ENCODE assay signal across 18 cellular contexts in the genomic region with DNA sequence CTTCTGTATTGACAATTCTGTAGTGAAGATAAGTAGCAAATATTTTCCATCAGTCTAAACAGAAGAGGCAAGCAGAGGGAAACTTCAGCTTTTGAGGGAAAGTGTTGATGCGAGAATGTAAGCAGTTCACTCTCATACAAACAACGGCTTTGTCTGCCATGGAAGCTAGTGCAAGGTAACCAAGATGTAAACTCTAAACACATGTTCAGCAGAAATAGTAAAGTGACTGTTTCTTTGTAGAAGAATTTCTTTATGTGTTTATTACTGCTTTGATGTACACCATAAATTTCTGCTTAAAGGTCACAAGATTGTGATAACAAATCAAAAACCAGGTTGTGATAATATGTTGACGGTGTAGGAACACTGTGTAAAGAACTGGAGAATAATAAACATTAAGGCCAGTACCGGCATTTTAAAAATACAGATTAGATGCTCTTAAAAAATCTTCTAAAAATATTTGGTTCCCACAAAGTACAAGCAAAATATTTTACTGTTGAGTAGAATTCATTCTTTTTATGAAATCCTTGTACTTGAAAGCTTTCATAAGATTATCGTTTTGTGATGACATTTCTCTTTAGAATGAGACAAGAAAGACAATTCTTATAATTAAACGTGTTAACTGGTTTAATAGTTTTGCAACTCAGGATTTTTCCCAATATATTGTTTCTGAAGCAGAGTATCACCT. TPM values are rescaled to one million over a fixed set of nuclear protein-coding genes. Genes with fewer than 3 reads are reported as not detected.
DNase-seq lines count a peak whose midpoint lies in the region; ATAC-seq and TF ChIP-seq lines count a peak whose summit lies in the region.
"Had no signal": no experiment of that assay in that cellular context is flagged by ENCODE, and none has a peak within 500 bp of the region (broad histone marks: within the 10 kb centered on the region; RNA-seq: fewer than 3 reads in every experiment).

No MANE protein-coding gene starts in this region.

- H3K4me3 ChIP-seq in left ventricle myocardium inferior (no peak overlapping the region), right cardiac atrium (ENCODE audit: low read length) (no peak overlapping the region), endodermal cell (ENCODE audit: low read length) (no peak overlapping the region)
- H3K4me3 ChIP-seq: cardiac muscle cell, ovary had no signal

- WGBS in right cardiac atrium, result 56% methylated on average over 6 of the region's 6 CpGs
- WGBS in endodermal cell (ENCODE audit: insufficient coverage in 1 of 2, insufficient read length in 1 of 2), 2 experiments, result 92 to 100% methylated on average over 1 to 6 of the region's 6 CpGs

- H3K9me3 ChIP-seq in left ventricle myocardium inferior (replicated peaks), result no peaks in the 10 kb centered on the region
- H3K9me3 ChIP-seq in right cardiac atrium (ENCODE audit: control insufficient read depth, low read length), result no peaks in the 10 kb centered on the region
- no peaks in the 10 kb centered on the region for H3K9me3 ChIP-seq in endodermal cell (ENCODE audit: control insufficient read depth, low read length)
- no peaks in the 10 kb centered on the region for H3K9me3 ChIP-seq in CD4-positive, alpha-beta T cell (ENCODE audit: control insufficient read depth, low read length)
- H3K9me3 ChIP-seq: ovary had no signal

- no peak for ATAC-seq in right cardiac atrium
- no peak for ATAC-seq in CD4-positive, alpha-beta T cell (ENCODE audit: poor library complexity)
- ATAC-seq in GM19351 (IDR thresholded peaks at IDR 0.05; ENCODE audit: unreplicated experiment), result no peak

- H3K4me1 ChIP-seq in left ventricle myocardium inferior, result peaks cover 37% of the 10 kb centered on the region
- peaks cover 3% of the 10 kb centered on the region for H3K4me1 ChIP-seq in right cardiac atrium (ENCODE audit: control insufficient read depth, insufficient read depth, low read length)
- no peaks in the 10 kb centered on the region for H3K4me1 ChIP-seq in endodermal cell (ENCODE audit: control insufficient read depth, insufficient read depth, low read length)

- H3K27me3 ChIP-seq in left ventricle myocardium inferior (ENCODE audit: low read depth) (no peaks in the 10 kb centered on the region), right cardiac atrium (ENCODE audit: control insufficient read depth, insufficient read depth) (no peaks in the 10 kb centered on the region), endodermal cell (ENCODE audit: control insufficient read depth, insufficient read depth, low read length, poor library complexity, severe bottlenecking) (no peaks in the 10 kb centered on the region)
- H3K27me3 ChIP-seq in CD4-positive, alpha-beta T cell (ENCODE audit: control insufficient read depth, insufficient read depth, low read length), result no peaks in the 10 kb centered on the region
- H3K27me3 ChIP-seq: cardiac muscle cell, ovary had no signal

- no peak overlapping the region for H3K9ac ChIP-seq in endodermal cell (ENCODE audit: extremely low read depth, low read length, poor library complexity, severe bottlenecking)

- no peak for DNase-seq in left ventricle myocardium inferior
- DNase-seq in right cardiac atrium, result no peak
- DNase-seq in endodermal cell, result no peak
- DNase-seq in neural crest cell (ENCODE audit: low read depth, low spot score), result no peak
- DNase-seq in activated naive CD4-positive, alpha-beta T cell treated with anti-CD3 and anti-CD28 coated beads for 36 hours, result no peak
- DNase-seq in NCI-H2081 (lab: John Stamatoyannopoulos, UW), result no peak
- no peak for DNase-seq in CD4-positive, alpha-beta T cell
- DNase-seq: 8988T; activated CD4-positive, alpha-beta T cell treated with anti-CD3 and anti-CD28 coated beads for 4 hours; DMS79; left cardiac atrium; NCI-H1092; NCI-H524 treated with DMSO at 0.1 percent for 48 hours; ovary; stimulated activated CD4-positive, alpha-beta T cell treated with anti-CD3 and anti-CD28 coated beads, Interleukin-4, amount 100 ng/mL, for 1 hour had no signal

- peak overlapping the region; percentile 21 for H3K27ac ChIP-seq in left ventricle myocardium inferior (replicated peaks)
- no peak overlapping the region for H3K27ac ChIP-seq in right cardiac atrium (ENCODE audit: low read length)
- peak overlapping the region; percentile 64 for H3K27ac ChIP-seq in endodermal cell (ENCODE audit: low read depth, low read length)
- no peak overlapping the region for H3K27ac ChIP-seq in CD4-positive, alpha-beta T cell (ENCODE audit: low read depth, low read length)
- H3K27ac ChIP-seq: cardiac muscle cell had no signal

- POLR2A ChIA-PET in CD4-positive, alpha-beta T cell (lab: Charles Lee), result no interaction called here

- no peak for TF ChIP-seq CTCF in left ventricle myocardium inferior (IDR thresholded peaks at IDR 0.05; ENCODE audit: borderline replicate concordance)
- no peak for TF ChIP-seq CTCF in endodermal cell (conservative IDR thresholded peaks at IDR 0.05)
- TF ChIP-seq CTCF in neural crest cell (conservative IDR thresholded peaks at IDR 0.05), result no peak
- TF ChIP-seq CTCF in CD4-positive, alpha-beta T cell (IDR thresholded peaks at IDR 0.05), result no peak

- H3K27me3 Mint-ChIP-seq in endodermal cell (ENCODE audit: insufficient read depth) (peaks cover 7% of the 10 kb centered on the region), neural crest cell (ENCODE audit: low read depth) (no peaks in the 10 kb centered on the region)
- H3K27me3 Mint-ChIP-seq in activated naive CD4-positive, alpha-beta T cell treated with anti-CD3 and anti-CD28 coated beads for 36 hours (ENCODE audit: low read depth), result no peaks in the 10 kb centered on the region
- H3K27me3 Mint-ChIP-seq in CD4-positive, alpha-beta T cell, result no peaks in the 10 kb centered on the region
- H3K27me3 Mint-ChIP-seq: stimulated activated naive CD8-positive, alpha-beta T cell treated with anti-CD3 and anti-CD28 coated beads, Interleukin-15, Interleukin-2, amounts not matched to agents 100 ng/mL and 50 ng/mL, for 24 hours had no signal

- H3K36me3 Mint-ChIP-seq in endodermal cell (ENCODE audit: low read depth) (no peaks in the 10 kb centered on the region), neural crest cell (ENCODE audit: low read depth) (no peaks in the 10 kb centered on the region)
- H3K36me3 Mint-ChIP-seq in activated naive CD4-positive, alpha-beta T cell treated with anti-CD3 and anti-CD28 coated beads for 36 hours (ENCODE audit: low read depth), result no peaks in the 10 kb centered on the region
- no peaks in the 10 kb centered on the region for H3K36me3 Mint-ChIP-seq in CD4-positive, alpha-beta T cell (ENCODE audit: low read depth)

- CTCF ChIA-PET in activated naive CD4-positive, alpha-beta T cell treated with anti-CD3 and anti-CD28 coated beads for 36 hours (lab: Charles Lee), result no interaction called here
- CTCF ChIA-PET in CD4-positive, alpha-beta T cell (lab: Charles Lee), result no interaction called here

- no peak overlapping the region for H3K27ac Mint-ChIP-seq in endodermal cell
- peak overlapping the region; percentile 20 for H3K27ac Mint-ChIP-seq in neural crest cell (ENCODE audit: unreplicated experiment)
- no peak overlapping the region for H3K27ac Mint-ChIP-seq in activated naive CD4-positive, alpha-beta T cell treated with anti-CD3 and anti-CD28 coated beads for 36 hours
- H3K27ac Mint-ChIP-seq in CD4-positive, alpha-beta T cell, result no peak overlapping the region
- H3K27ac Mint-ChIP-seq: stimulated activated naive CD8-positive, alpha-beta T cell treated with anti-CD3 and anti-CD28 coated beads, Interleukin-15, Interleukin-2, amounts not matched to agents 100 ng/mL and 50 ng/mL, for 24 hours had no signal

- H3K9me3 Mint-ChIP-seq in endodermal cell (no peaks in the 10 kb centered on the region), neural crest cell (no peaks in the 10 kb centered on the region)
- H3K9me3 Mint-ChIP-seq in activated naive CD4-positive, alpha-beta T cell treated with anti-CD3 and anti-CD28 coated beads for 36 hours, result no peaks in the 10 kb centered on the region
- peaks cover 3% of the 10 kb centered on the region for H3K9me3 Mint-ChIP-seq in CD4-positive, alpha-beta T cell
- H3K9me3 Mint-ChIP-seq: stimulated activated naive CD8-positive, alpha-beta T cell treated with anti-CD3 and anti-CD28 coated beads, Interleukin-15, Interleukin-2, amounts not matched to agents 100 ng/mL and 50 ng/mL, for 24 hours had no signal

- H3K36me3 ChIP-seq in left ventricle myocardium inferior, result no peaks in the 10 kb centered on the region
- H3K36me3 ChIP-seq in endodermal cell (ENCODE audit: control insufficient read depth, insufficient read depth, low read length), result no peaks in the 10 kb centered on the region
- H3K36me3 ChIP-seq: cardiac muscle cell, ovary had no signal

- H3K4me1 Mint-ChIP-seq in endodermal cell (no peaks in the 10 kb centered on the region), neural crest cell (peaks cover 33% of the 10 kb centered on the region)
- H3K4me1 Mint-ChIP-seq in activated naive CD4-positive, alpha-beta T cell treated with anti-CD3 and anti-CD28 coated beads for 36 hours (ENCODE audit: low read depth), result no peaks in the 10 kb centered on the region
- no peaks in the 10 kb centered on the region for H3K4me1 Mint-ChIP-seq in CD4-positive, alpha-beta T cell (ENCODE audit: low read depth)

- intact Hi-C loops in left ventricle myocardium inferior (cut with micrococcal nuclease) (no loop called here), right cardiac atrium (cut with DNase I) (no loop called here)
- intact Hi-C loops in activated naive CD4-positive, alpha-beta T cell treated with anti-CD3 and anti-CD28 coated beads for 36 hours (cut with micrococcal nuclease), result no loop called here
- intact Hi-C loops in CD4-positive, alpha-beta T cell (cut with DNase I, micrococcal nuclease), result no loop called here

- H3K4me3 Mint-ChIP-seq in endodermal cell (no peak overlapping the region), neural crest cell (peak overlapping the region; percentile 16)
- H3K4me3 Mint-ChIP-seq in activated naive CD4-positive, alpha-beta T cell treated with anti-CD3 and anti-CD28 coated beads for 36 hours, result no peak overlapping the region
- H3K4me3 Mint-ChIP-seq in CD4-positive, alpha-beta T cell, result no peak overlapping the region
- H3K4me3 Mint-ChIP-seq: stimulated activated naive CD8-positive, alpha-beta T cell treated with anti-CD3 and anti-CD28 coated beads, Interleukin-15, Interleukin-2, amounts not matched to agents 100 ng/mL and 50 ng/mL, for 24 hours had no signal

RNA-seq across cellular contexts. Expression of gene SEMA3C, which starts 34.2 kb away (rescaled TPM):
- total RNA-seq in left ventricle myocardium inferior, result 66.5 TPM
- 10 to 100 TPM; 32.9 to 42.3 (median 41.0) TPM for total RNA-seq in right cardiac atrium
- polyA plus RNA-seq in right cardiac atrium, result 10.1 TPM
- under 1 TPM; 0.09 to 0.15 TPM for total RNA-seq in endodermal cell
- polyA plus RNA-seq in endodermal cell (2013, experiment 1 of 2), result 61.5 TPM
- 61.9 TPM for polyA plus RNA-seq in endodermal cell (2013, experiment 2 of 2)
- total RNA-seq in neural crest cell, result 36.6 and 36.9 TPM in 2 replicates
- total RNA-seq in activated naive CD4-positive, alpha-beta T cell treated with anti-CD3 and anti-CD28 coated beads for 36 hours, result not detected
- total RNA-seq in CD4-positive, alpha-beta T cell, result under 1 TPM; 0.08 TPM

Comparison
In these comparisons a context has a peak if more than half of its experiments do, and no peak if none do; other contexts are left out.
1. H3K27ac ChIP-seq: peak in left ventricle myocardium inferior (single experiment) and endodermal cell (single experiment); none in right cardiac atrium (single experiment) and CD4-positive, alpha-beta T cell (single experiment).
2. RNA of gene SEMA3C, which starts 34.2 kb away (total RNA-seq): 66.5 TPM in left ventricle myocardium inferior (single experiment), 32.9 to 42.3 TPM in right cardiac atrium and 36.6 to 36.9 TPM in neural crest cell; 0.09 to 0.15 TPM in endodermal cell, 0.08 TPM in CD4-positive, alpha-beta T cell and not detected in activated naive CD4-positive, alpha-beta T cell treated with anti-CD3 and anti-CD28 coated beads for 36 hours; every median in the first group is over 10 times any median in the second.